ENCODE assay signal across 8 cellular contexts in genomic region chr11:107565219-107565937, GRCh38.
DNase-seq lines count a peak whose midpoint lies in the region; ATAC-seq lines count a peak whose summit lies in the region.

TSS of gene ALKBH8 (minus strand) at chr11:107565735. CDS start at chr11:107560893, 4,842 bp downstream.

- H3K27ac ChIP-seq in ACC112 (ENCODE audit: low read depth, low read length) = peak within 1 kb of the TSS; percentile 99

- no peaks in the 10 kb centered on the region for H3K27me3 Mint-ChIP-seq in central memory CD8-positive, alpha-beta T cell

- H3K9me3 Mint-ChIP-seq in central memory CD8-positive, alpha-beta T cell = no peaks in the 10 kb centered on the region

- H3K27me3 ChIP-seq in ACC112 (ENCODE audit: insufficient read depth, low read length) = no peaks in the 10 kb centered on the region

- DNase-seq in NCI-H2227 (lab: John Stamatoyannopoulos, UW; ENCODE audit: unreplicated experiment) (peak; percentile 72), kidney glomerular epithelial cell (lab: John Stamatoyannopoulos, UW) (peak; percentile 83)
- peak; percentile 53 to 67 (median 58) for DNase-seq in activated CD4-positive, CD25-positive, alpha-beta regulatory T cell (lab: John Stamatoyannopoulos, UW)
- peak; percentile 56 to 67 for DNase-seq in central memory CD8-positive, alpha-beta T cell (ENCODE audit: low spot score in 2 of 2)
- peak; percentile 19 to 51 for DNase-seq in stimulated activated CD4-positive, alpha-beta T cell treated with anti-CD3 and anti-CD28 coated beads, Interleukin-1b, Interleukin-23, amount 100 ng/mL, for 1 hour (ENCODE audit: low read depth in 2 of 2)

- peaks cover 40% of the 10 kb centered on the region for H3K4me1 ChIP-seq in ACC112 (ENCODE audit: control insufficient read depth, insufficient read depth, low read length, unreplicated experiment)

- H3K4me3 Mint-ChIP-seq in central memory CD8-positive, alpha-beta T cell = peak within 1 kb of the TSS; percentile 97

- peak within 1 kb of the TSS; percentile 98 for H2AFZ ChIP-seq in ACC112 (ENCODE audit: low read length, unreplicated experiment)

- peaks cover 36% of the 10 kb centered on the region for H3K4me1 Mint-ChIP-seq in central memory CD8-positive, alpha-beta T cell

- H3K4me3 ChIP-seq in ACC112 (ENCODE audit: low read depth, low read length) = peak within 1 kb of the TSS; percentile 84

- peak within 1 kb of the TSS; percentile 92 for H3K27ac Mint-ChIP-seq in central memory CD8-positive, alpha-beta T cell (ENCODE audit: low read depth)

- no peaks in the 10 kb centered on the region for H3K36me3 ChIP-seq in ACC112 (ENCODE audit: insufficient read depth, low read length)

- H3K36me3 Mint-ChIP-seq in central memory CD8-positive, alpha-beta T cell (ENCODE audit: insufficient read depth) = peaks cover 6% of the 10 kb centered on the region

- ATAC-seq in GM18867 (IDR thresholded peaks at IDR 0.05; ENCODE audit: unreplicated experiment) = peak; percentile 82
- peak; percentile 71 for ATAC-seq in HG03095 (IDR thresholded peaks at IDR 0.05; ENCODE audit: unreplicated experiment)
- peak; percentile 93 for ATAC-seq in central memory CD8-positive, alpha-beta T cell (replicated peaks; ENCODE audit: extremely low read depth, poor library complexity, severe bottlenecking)

- peaks cover 5% of the 10 kb centered on the region for H3K79me2 ChIP-seq in ACC112 (ENCODE audit: control insufficient read depth, insufficient read depth, low read length, unreplicated experiment)

Comparison
In these comparisons a context has a peak if more than half of its experiments do, and no peak if none do; other contexts are left out.
1. Peak in every context shown above with its lines: DNase-seq, ATAC-seq, H3K4me3 ChIP-seq and H3K27ac ChIP-seq.